Comparison of ENCODE assay signal across 30 cellular contexts in the genomic region with DNA sequence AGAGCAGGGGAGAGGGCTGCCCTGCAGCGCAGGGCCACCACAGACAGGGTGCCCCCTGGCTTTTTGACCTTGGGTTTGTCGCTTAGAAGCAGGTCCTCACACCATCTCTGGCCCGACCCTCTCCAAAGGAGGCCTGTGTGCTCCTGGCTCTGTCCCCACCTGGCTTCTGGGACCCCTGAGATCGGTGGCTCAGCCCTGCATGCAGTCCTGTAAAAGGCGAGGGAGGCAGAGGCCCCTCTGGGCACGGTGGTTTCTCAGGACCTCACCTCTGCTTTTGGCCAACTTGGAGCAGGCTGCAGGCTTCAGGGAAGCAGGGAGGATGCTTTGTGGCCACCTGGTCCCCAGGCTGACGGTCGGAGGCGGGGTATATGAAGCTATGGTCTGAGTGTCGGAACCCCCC. TPM values are rescaled to one million over a fixed set of nuclear protein-coding genes. Genes with fewer than 3 reads are reported as not detected.
"Had no signal": no experiment of that assay in that cellular context is flagged by ENCODE, and none has a peak within 500 bp of the region (broad histone marks: within the 10 kb centered on the region; RNA-seq: fewer than 3 reads in every experiment).

No MANE protein-coding gene starts in this region.

- H3K27me3 ChIP-seq: body of pancreas, colonic mucosa had no signal

- H3K27me3 Mint-ChIP-seq: activated naive CD8-positive, alpha-beta T cell; activated T-helper 17 cell treated with anti-CD3 and anti-CD28 coated beads, Interleukin-2, amount 50 U/mL, for 72 hours had no signal

- ATAC-seq: activated CD4-positive, CD25-positive, alpha-beta regulatory T cell treated with anti-CD3 and anti-CD28 coated beads, Interleukin-2, amount 50 U/mL, for 24 hours; activated CD8-positive, alpha-beta T cell treated with anti-CD3 and anti-CD28 coated beads for 36 hours; activated T-cell treated with anti-CD3 and anti-CD28 coated beads, Interleukin-2, amount 50 U/mL, for 4 hours; activated T-helper 17 cell treated with anti-CD3 and anti-CD28 coated beads, Interleukin-2, amount 50 U/mL, for 72 hours; body of pancreas; esophagus mucosa; T-cell had no signal

- H3K27ac Mint-ChIP-seq: activated B cell treated with CpG ODN at 0.5 μM for 24 hours; activated CD8-positive, alpha-beta T cell treated with anti-CD3 and anti-CD28 coated beads for 36 hours; activated naive CD8-positive, alpha-beta T cell; activated T-helper 17 cell treated with anti-CD3 and anti-CD28 coated beads, Interleukin-2, amount 50 U/mL, for 72 hours; T-cell; T-helper 1 cell treated with Interleukin-12 subunit alpha and Interleukin-12 subunit beta and Interleukin-4 antibody, amounts not matched to agents 30 μg/mL and 1 μg/mL, for 36 hours; T-helper 2 cell treated with Interferon-gamma antibody and Interleukin-4, amounts not matched to agents 5 μg/mL and 100 μg/mL, for 36 hours had no signal

- H3K4me1 ChIP-seq: colonic mucosa had no signal

- H3K27ac ChIP-seq: body of pancreas, colonic mucosa, WERI-Rb-1 had no signal

- H3K9me3 Mint-ChIP-seq: activated B cell treated with CpG ODN at 0.5 μM for 24 hours; activated CD8-positive, alpha-beta T cell treated with anti-CD3 and anti-CD28 coated beads for 36 hours; activated T-cell treated with anti-CD3 and anti-CD28 coated beads, Interleukin-2, amount 50 U/mL, for 4 hours; activated T-helper 17 cell treated with anti-CD3 and anti-CD28 coated beads, Interleukin-2, amount 50 U/mL, for 72 hours; T-cell; T-helper 1 cell treated with Interleukin-12 subunit alpha and Interleukin-12 subunit beta and Interleukin-4 antibody, amounts not matched to agents 30 μg/mL and 1 μg/mL, for 36 hours; T-helper 2 cell treated with Interferon-gamma antibody and Interleukin-4, amounts not matched to agents 5 μg/mL and 100 μg/mL, for 36 hours had no signal

- H3K36me3 Mint-ChIP-seq: activated naive CD8-positive, alpha-beta T cell; T-cell had no signal

- H3K4me1 Mint-ChIP-seq: activated B cell treated with CpG ODN at 0.5 μM for 24 hours had no signal

- H3K4me3 Mint-ChIP-seq: activated B cell treated with CpG ODN at 0.5 μM for 24 hours; activated CD8-positive, alpha-beta T cell treated with anti-CD3 and anti-CD28 coated beads for 36 hours; activated naive CD8-positive, alpha-beta T cell; activated T-cell treated with anti-CD3 and anti-CD28 coated beads, Interleukin-2, amount 50 U/mL, for 4 hours; activated T-helper 17 cell treated with anti-CD3 and anti-CD28 coated beads, Interleukin-2, amount 50 U/mL, for 72 hours; T-cell; T-helper 1 cell treated with Interleukin-12 subunit alpha and Interleukin-12 subunit beta and Interleukin-4 antibody, amounts not matched to agents 30 μg/mL and 1 μg/mL, for 36 hours; T-helper 2 cell treated with Interferon-gamma antibody and Interleukin-4, amounts not matched to agents 5 μg/mL and 100 μg/mL, for 36 hours had no signal

- DNase-seq: activated B cell treated with CpG ODN at 0.5 μM for 24 hours; activated CD4-positive, alpha-beta T cell treated with anti-CD3 and anti-CD28 coated beads for 48 hours; activated CD4-positive, alpha-beta T cell treated with anti-CD3 and anti-CD28 coated beads, Interleukin-2, amount 50 U/mL, for 1 hour; activated CD4-positive, alpha-beta T cell treated with anti-CD3 and anti-CD28 coated beads, Interleukin-2, amount 50 U/mL, for 48 hours; activated CD8-positive, alpha-beta memory T cell treated with anti-CD3 and anti-CD28 coated beads for 24 hours; activated CD8-positive, alpha-beta T cell treated with anti-CD3 and anti-CD28 coated beads for 36 hours; activated effector memory CD4-positive, alpha-beta T cell treated with Interleukin-2 at 50 U/mL for 16 hours; activated gamma-delta T cell treated with Interleukin-2 at 50 U/mL for 16 hours; activated naive CD4-positive, alpha-beta T cell treated with anti-CD3 and anti-CD28 coated beads, Interleukin-2, amount 50 U/mL, for 16 hours; activated naive CD4-positive, alpha-beta T cell treated with Interleukin-2 at 50 U/mL for 16 hours; activated T-cell treated with anti-CD3 and anti-CD28 coated beads, Interleukin-2, amount 50 U/mL, for 4 hours; amniotic stem cell; anterior cingulate cortex; body of pancreas; caudate nucleus; colonic mucosa; effector CD8-positive, alpha-beta T cell; foreskin fibroblast; head of caudate nucleus; T-cell; T1000; WERI-Rb-1 had no signal

- H3K4me3 ChIP-seq: body of pancreas, colonic mucosa had no signal

- H3K36me3 ChIP-seq: colonic mucosa, WERI-Rb-1 had no signal

- H3K9me3 ChIP-seq: body of pancreas, colonic mucosa had no signal

RNA-seq across cellular contexts. Expression of gene WDR86, which starts 21.4 kb away (rescaled TPM):
- total RNA-seq: dermis microvascular lymphatic vessel endothelial cell had no signal

RNA-seq across cellular contexts. Expression of gene CRYGN, which starts 51.5 kb away (rescaled TPM):
- total RNA-seq: activated B cell treated with CpG ODN at 0.5 μM for 24 hours; activated T-cell treated with anti-CD3 and anti-CD28 coated beads, Interleukin-2, amount 50 U/mL, for 4 hours; activated T-helper 17 cell treated with anti-CD3 and anti-CD28 coated beads, Interleukin-2, amount 50 U/mL, for 72 hours; body of pancreas; colonic mucosa; dermis microvascular lymphatic vessel endothelial cell; epithelial cell of proximal tubule; esophagus mucosa had no signal
